ENCODE assay signal across 26 cellular contexts in genomic region chr11:90555477-90555876, GRCh38.
"Had no signal": no experiment of that assay in that cellular context is flagged by ENCODE, and none has a peak within 500 bp of the region (broad histone marks: within the 10 kb centered on the region; RNA-seq: fewer than 3 reads in every experiment).

No MANE protein-coding gene starts in this region.

- H3K27ac ChIP-seq: stomach, suprapubic skin, testis, thoracic aorta, thyroid gland, tibial artery, tibial nerve, transverse colon, upper lobe of left lung, upper lobe of right lung, uterus, vagina had no signal

- H3K9me3 ChIP-seq: suprapubic skin, testis, thoracic aorta, thyroid gland, upper lobe of left lung, upper lobe of right lung, uterus, vagina had no signal

- H3K27me3 ChIP-seq: stomach, suprapubic skin, testis, thyroid gland, tibial artery, tibial nerve, transverse colon, upper lobe of left lung, upper lobe of right lung, uterus, vagina had no signal

- H3K4me1 ChIP-seq: stomach, suprapubic skin, testis, thyroid gland, tibial artery, tibial nerve, transverse colon, upper lobe of left lung, upper lobe of right lung, uterus, vagina had no signal

- DNase-seq: stimulated activated CD4-positive, alpha-beta T cell treated with anti-CD3 and anti-CD28 coated beads, Interleukin-2, amount 100 ng/mL, for 48 hours; stimulated activated CD4-positive, alpha-beta T cell treated with anti-CD3 and anti-CD28 coated beads, Interleukin-4, amount 100 ng/mL, for 1 hour; stimulated activated CD4-positive, alpha-beta T cell treated with anti-CD3 and anti-CD28 coated beads, Interleukin-4, amount 100 ng/mL, for 24 hours; stimulated activated CD4-positive, alpha-beta T cell treated with anti-CD3 and anti-CD28 coated beads, Interleukin-4, amount 100 ng/mL, for 4 hours; stimulated activated CD8-positive, alpha-beta memory T cell treated with anti-CD3 and anti-CD28 coated beads, Interleukin-4, amount 100 ng/mL, for 48 hours; stimulated activated naive B cell treated with anti-CD40 and anti-IgM and Interleukin-4, amounts not matched to agents 10 μg/mL and 1 μg/mL and 100 μg/mL, for 72 hours; stimulated activated naive CD4-positive, alpha-beta T cell; stimulated activated naive CD4-positive, alpha-beta T cell treated with Interleukin-2 at 50 U/mL for 16 hours; stimulated activated naive CD8-positive, alpha-beta T cell treated with anti-CD3 and anti-CD28 coated beads, Interleukin-15, amount 100 ng/mL, for 72 hours; stimulated activated naive CD8-positive, alpha-beta T cell treated with anti-CD3 and anti-CD28 coated beads, Interleukin-15, Interleukin-2, amounts not matched to agents 100 U/mL and 50 U/mL, for 24 hours; stomach; substantia nigra; testis; thyroid gland; tibial artery; transverse colon; trophoblast cell; upper lobe of left lung; upper lobe of right lung; uterus had no signal

- ATAC-seq: stimulated activated effector memory CD8-positive, alpha-beta T cell treated with anti-CD3 and anti-CD28 coated beads, Interleukin-12 subunit alpha, Interleukin-12 subunit beta, amount 100 ng/mL, for 72 hours; stimulated activated memory B cell treated with anti-CD40 and anti-IgM and Interleukin-4, amounts not matched to agents 10 μg/mL and 1 μg/mL and 100 μg/mL, for 72 hours; stimulated activated naive B cell treated with anti-CD40 and anti-IgM and Interleukin-4, amounts not matched to agents 10 μg/mL and 1 μg/mL and 100 μg/mL, for 72 hours; stimulated activated naive CD8-positive, alpha-beta T cell treated with anti-CD3 and anti-CD28 coated beads, Interleukin-15, amount 100 ng/mL, for 72 hours; stimulated activated naive CD8-positive, alpha-beta T cell treated with anti-CD3 and anti-CD28 coated beads, Interleukin-15, Interleukin-2, amounts not matched to agents 100 U/mL and 50 U/mL, for 24 hours; upper lobe of right lung had no signal

- H3K36me3 ChIP-seq: stomach, suprapubic skin, thoracic aorta, thyroid gland, tibial artery, tibial nerve, transverse colon, upper lobe of left lung, upper lobe of right lung, uterus, vagina had no signal

- H3K4me3 ChIP-seq: stomach, suprapubic skin, testis, thoracic aorta, thyroid gland, tibial artery, tibial nerve, transverse colon, upper lobe of left lung, upper lobe of right lung, uterus, vagina had no signal
